In genomic region chr12:39272934-39273770, GRCh38 we compare ENCODE assay signal across 1 cellular context.
TF ChIP-seq lines count a peak whose summit lies in the region.

No MANE protein-coding gene starts in this region.

TF ChIP-seq in liver, 16 proteins besides CTCF, POLR2A, EP300 and RAD21 (continued from another document):
- TF ChIP-seq ZBTB33 (IDR thresholded peaks at IDR 0.05) (no peak), NR2F2 (IDR thresholded peaks at IDR 0.05) (no peak)
